Comparison of ENCODE assay signal across 11 cellular contexts in the genomic region with DNA sequence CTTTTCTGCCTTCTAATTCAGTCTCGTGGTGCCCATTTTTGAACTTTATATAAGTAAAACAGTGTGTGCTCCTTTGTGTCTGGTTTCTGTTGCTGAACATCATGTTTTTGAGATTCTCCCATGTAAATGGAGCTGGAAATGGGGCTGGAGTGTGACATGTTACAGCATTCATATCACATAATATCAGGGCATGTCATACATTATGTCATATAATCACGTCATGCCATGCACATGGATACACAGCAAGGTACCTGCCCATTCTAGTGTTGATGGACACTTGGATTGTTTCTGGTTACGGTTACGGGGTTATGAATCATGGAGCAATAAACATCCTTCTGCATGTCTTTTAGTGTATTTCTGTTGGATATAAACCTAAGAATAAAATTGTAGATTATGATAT.
"Had no signal": no experiment of that assay in that cellular context is flagged by ENCODE, and none has a peak within 500 bp of the region (broad histone marks: within the 10 kb centered on the region; RNA-seq: fewer than 3 reads in every experiment).

No MANE protein-coding gene starts in this region.

- H3K27ac ChIP-seq: GM23248 had no signal

- H3K4me1 ChIP-seq: HAP-1 had no signal

- H3K4me2 ChIP-seq: GM23338 had no signal

- DNase-seq: GM23248, GOT3, H7, H9, HCEC 1CT, HFFc6 had no signal

- H3K9ac ChIP-seq: GM23248 had no signal

- H3K4me3 ChIP-seq: GM23248, GM23338, HAP-1 had no signal

- FAIRE-seq: H1, H54 had no signal

- H2AFZ ChIP-seq: GM23248, GM23338 had no signal

- ATAC-seq: GM23338, HCT116 had no signal

- H3K36me3 ChIP-seq: HAP-1 had no signal

- H3K9me3 ChIP-seq: HAP-1 had no signal
